In genomic region chr2:134668821-134669220, GRCh38 we compare ENCODE assay signal across 11 cellular contexts. TPM values are rescaled to one million over a fixed set of nuclear protein-coding genes. Genes with fewer than 3 reads are reported as not detected.
DNase-seq lines count a peak whose midpoint lies in the region; ATAC-seq, FAIRE-seq and TF ChIP-seq lines count a peak whose summit lies in the region.
"Had no signal": no experiment of that assay in that cellular context is flagged by ENCODE, and none has a peak within 500 bp of the region (broad histone marks: within the 10 kb centered on the region; RNA-seq: fewer than 3 reads in every experiment).

No MANE protein-coding gene starts in this region.

- H4K20me1 ChIP-seq in Loucy (ENCODE audit: insufficient read depth, low read length, poor library complexity, severe bottlenecking), result no peaks in the 10 kb centered on the region

- in situ Hi-C loops in GM13977 (cut with MboI; ENCODE audit: low pct_unique_long_range_greater_than_20kb, low sequenced_read_pairs, unreplicated experiment), result no loop called here

- H3K36me3 Mint-ChIP-seq in CD4-positive, alpha-beta T cell (ENCODE audit: low read depth), result no peaks in the 10 kb centered on the region

- H3K4me2 ChIP-seq in Loucy (ENCODE audit: low read depth, low read length, poor library complexity, severe bottlenecking), result peak overlapping the region; percentile 68

- TF ChIP-seq CTCF in CD4-positive, alpha-beta T cell (IDR thresholded peaks at IDR 0.05), result no peak
- TF ChIP-seq CTCF in Loucy (conservative IDR thresholded peaks at IDR 0.05; ENCODE audit: low read length), result no peak
- no peak for TF ChIP-seq CTCF in GM13977 (IDR thresholded peaks at IDR 0.05; ENCODE audit: extremely low read depth, insufficient read depth, missing control alignments)

- FAIRE-seq in small intestine (lab: Jason Lieb, UNC), result no peak
- FAIRE-seq: keratinocyte had no signal

- peak; percentile 72 for ATAC-seq in CD4-positive, alpha-beta T cell (ENCODE audit: poor library complexity)
- ATAC-seq in GM21528 (IDR thresholded peaks at IDR 0.05; ENCODE audit: low FRiP score, unreplicated experiment), result no peak

- POLR2A ChIA-PET in CD4-positive, alpha-beta T cell (lab: Charles Lee), result interaction anchor here (0.6 to 4.0 kb wide), 7 partner anchors 8 to 605 kb away, joined by 3 to 47 read pairs (median 5); no protein-coding TSS in a partner anchor

- 59 to 64% (median 62%) methylated on average over 7 of the region's 7 CpGs for WGBS in small intestine, 3 donors

- DNase-seq in CD4-positive, alpha-beta T cell, result peak; percentile 61 to 88 (median 74)
- DNase-seq in activated T-helper 1 cell treated with anti-CD3 and anti-CD28 coated beads, Interleukin-2, amount 50 U/mL, for 16 hours (ENCODE audit: low read depth in 1 of 2, low spot score in 1 of 2), result peak; percentile 55 to 71
- peak; percentile 40 for DNase-seq in small intestine
- no peak for DNase-seq in anterior cingulate cortex (lab: John Stamatoyannopoulos, UW)
- no peak for DNase-seq in GM13977 (ENCODE audit: low spot score)
- no peak for DNase-seq in SIG-M5 (lab: John Stamatoyannopoulos, UW)
- DNase-seq: Caco-2 had no signal

- no peaks in the 10 kb centered on the region for H3F3A ChIP-seq in Loucy (ENCODE audit: low read depth)

- no peak overlapping the region for H3K9ac ChIP-seq in Loucy (ENCODE audit: low read depth, low read length, poor library complexity, severe bottlenecking)

- peaks cover 86% of the 10 kb centered on the region for H3K4me1 Mint-ChIP-seq in CD4-positive, alpha-beta T cell (ENCODE audit: low read depth)

- no peaks in the 10 kb centered on the region for H3K9me2 ChIP-seq in Loucy (replicated peaks; ENCODE audit: low read depth, low read length)

- H3K36me3 ChIP-seq in Loucy (ENCODE audit: insufficient read depth, low read length) (no peaks in the 10 kb centered on the region), small intestine (ENCODE audit: control insufficient read depth in 2 of 2, insufficient read depth in 2 of 2, low read length in 2 of 2) (no peaks in the 10 kb centered on the region)

- no peak overlapping the region for H3K27ac ChIP-seq in CD4-positive, alpha-beta T cell (ENCODE audit: low read depth, low read length)
- H3K27ac ChIP-seq in small intestine (ENCODE audit: low read depth in 1 of 2, low read length in 1 of 2), result no peak overlapping the region
- H3K27ac ChIP-seq: HL-60 had no signal

- intact Hi-C loops in CD4-positive, alpha-beta T cell (cut with DNase I, micrococcal nuclease), result loop anchor here in 1 of 2 experiments (1.0 to 5.0 kb wide), 2 partner anchors 38 to 249 kb away; partner anchors contain the start of gene CCNT2

- peaks cover 34% of the 10 kb centered on the region for H3K4me1 ChIP-seq in Loucy (ENCODE audit: insufficient read depth, low read length, poor library complexity, severe bottlenecking)
- H3K4me1 ChIP-seq in small intestine (ENCODE audit: control insufficient read depth in 2 of 2, insufficient read depth in 1 of 2, low read depth in 1 of 2, low read length in 1 of 2), result no peaks in the 10 kb centered on the region
- H3K4me1 ChIP-seq: Caco-2 had no signal

- peak overlapping the region; percentile 69 for H3K4me3 Mint-ChIP-seq in CD4-positive, alpha-beta T cell

- H3K9me3 Mint-ChIP-seq in CD4-positive, alpha-beta T cell, result no peaks in the 10 kb centered on the region

- no peaks in the 10 kb centered on the region for H3K9me3 ChIP-seq in CD4-positive, alpha-beta T cell (ENCODE audit: control insufficient read depth, low read length)
- H3K9me3 ChIP-seq in Loucy (ENCODE audit: insufficient read depth, low read depth, low read length), result no peaks in the 10 kb centered on the region
- no peaks in the 10 kb centered on the region for H3K9me3 ChIP-seq in small intestine (ENCODE audit: control insufficient read depth, low read depth)
- H3K9me3 ChIP-seq: Caco-2 had no signal

- H3K4me3 ChIP-seq in Loucy (ENCODE audit: low read length, poor library complexity, severe bottlenecking) (no peak overlapping the region), small intestine (ENCODE audit: low read depth in 1 of 2, low read length in 2 of 2) (no peak overlapping the region)

- CTCF ChIA-PET in CD4-positive, alpha-beta T cell (lab: Charles Lee), result interaction anchor here (1.0 kb wide), 1 partner anchor 10 kb away, joined by 5 read pairs; no protein-coding TSS in a partner anchor

- no peaks in the 10 kb centered on the region for H3K27me3 ChIP-seq in CD4-positive, alpha-beta T cell (ENCODE audit: control insufficient read depth, insufficient read depth, low read length)
- H3K27me3 ChIP-seq in Loucy (ENCODE audit: insufficient read depth, low read length, poor library complexity, severe bottlenecking), result no peaks in the 10 kb centered on the region
- no peaks in the 10 kb centered on the region for H3K27me3 ChIP-seq in small intestine (ENCODE audit: control insufficient read depth in 2 of 2, insufficient read depth in 2 of 2, low read length in 2 of 2)

- H2AFZ ChIP-seq in Loucy (ENCODE audit: low read length), result no peak overlapping the region

- H3K27me3 Mint-ChIP-seq in CD4-positive, alpha-beta T cell, result peaks cover 4% of the 10 kb centered on the region

- H3K79me2 ChIP-seq in Loucy (ENCODE audit: insufficient read depth, low read length), result no peaks in the 10 kb centered on the region

- peak overlapping the region; percentile 85 for H3K27ac Mint-ChIP-seq in CD4-positive, alpha-beta T cell

RNA-seq across cellular contexts. Expression of gene TMEM163, which starts 50.0 kb away (rescaled TPM):
- total RNA-seq in CD4-positive, alpha-beta T cell, result under 1 TPM; 0.14 to 0.47 TPM
- polyA plus RNA-seq in small intestine, result under 1 TPM; 0.22 to 0.57 (median 0.54) TPM
- polyA plus RNA-seq: keratinocyte had no signal

Comparison
In these comparisons a context has a peak if more than half of its experiments do, and no peak if none do; other contexts are left out.
1. DNase-seq: peak in CD4-positive, alpha-beta T cell (10 of 10), activated T-helper 1 cell treated with anti-CD3 and anti-CD28 coated beads, Interleukin-2, amount 50 U/mL, for 16 hours (2 of 2) and small intestine (single experiment); none in anterior cingulate cortex (0 of 58), GM13977 (single experiment) and SIG-M5 (single experiment).